In genomic region chr2:17538844-17539554, GRCh38 we compare ENCODE assay signal across 8 cellular contexts. TPM values are rescaled to one million over a fixed set of nuclear protein-coding genes. Genes with fewer than 3 reads are reported as not detected.
DNase-seq lines count a peak whose midpoint lies in the region; ATAC-seq and TF ChIP-seq lines count a peak whose summit lies in the region.

No MANE protein-coding gene starts in this region.

- TF ChIP-seq CTCF in brain microvascular endothelial cell (IDR thresholded peaks at IDR 0.05; ENCODE audit: low read depth, low read length, missing control alignments): no peak
- TF ChIP-seq CTCF in stomach (IDR thresholded peaks at IDR 0.05): no peak

- H3K4me1 ChIP-seq in stomach: peaks cover 0 to 41% (median 39%) of the 10 kb centered on the region in 4 donors

- no peak for TF ChIP-seq EP300 in stomach (IDR thresholded peaks at IDR 0.05)

- H3K9me3 ChIP-seq in stomach: no peaks in the 10 kb centered on the region

- ATAC-seq in GM21515 (IDR thresholded peaks at IDR 0.05; ENCODE audit: unreplicated experiment): peak; percentile 73
- no peak for ATAC-seq in GM18861 (IDR thresholded peaks at IDR 0.05; ENCODE audit: unreplicated experiment)

- DNase-seq in Caki2 (ENCODE audit: low read depth) (peak; percentile 86), NAMALWA (ENCODE audit: low spot score) (peak; percentile 65), brain microvascular endothelial cell (peak; percentile 49), iPS-NIHi7 (ENCODE audit: extremely low spot score) (peak; percentile 68), stomach (peak; percentile 78)
- no peak for DNase-seq in activated CD4-positive, CD25-positive, alpha-beta regulatory T cell (lab: John Stamatoyannopoulos, UW)

- H3K27ac ChIP-seq in brain microvascular endothelial cell (no peak overlapping the region), stomach (peak overlapping the region; percentile 72 to 88 (median 83))

- H3K36me3 ChIP-seq in brain microvascular endothelial cell (replicated peaks) (no peaks in the 10 kb centered on the region), stomach (no peaks in the 10 kb centered on the region)

- intact Hi-C loops in stomach (cut with DNase I; ENCODE audit: low total_unique reads): no loop called here

- in situ Hi-C loops in Caki2 (cut with HindIII; ENCODE audit: low pct_unique_long_range_greater_than_20kb, low sequenced_read_pairs) (no loop called here), brain microvascular endothelial cell (cut with HindIII; ENCODE audit: low pct_ligation_motif_present, low sequenced_read_pairs) (no loop called here)

- H3K4me3 ChIP-seq in brain microvascular endothelial cell (ENCODE audit: low read depth, low read length): peak overlapping the region; percentile 77
- peak overlapping the region; percentile 53 to 64 (median 58) for H3K4me3 ChIP-seq in stomach

- WGBS in stomach, 5 donors: 1 to 3% (median 1%) methylated on average over 32 to 52 of the region's 52 CpGs

- no peak for TF ChIP-seq POLR2A in stomach (IDR thresholded peaks at IDR 0.05)

- H3K27me3 ChIP-seq in brain microvascular endothelial cell (replicated peaks) (no peaks in the 10 kb centered on the region), stomach (peaks cover 0 to 55% (median 27%) of the 10 kb centered on the region in 3 donors)

RNA-seq across cellular contexts. Expression of gene VSNL1, which starts 1.5 kb away (rescaled TPM):
- 52.5 and 68.6 TPM in 2 replicates for total RNA-seq in Caki2 (2014; rRNA removed; shearing (Covaris generic); ENCODE audit: low replicate concordance)
- total RNA-seq in stomach: 10 to 100 TPM in 1 of 5 donors, 1 to 10 TPM in 1, not detected in 3; 1.1 to 21.9 TPM
- polyA plus RNA-seq in stomach: 10 to 100 TPM in 1 of 3 donors, under 1 TPM in 1, not detected in 1; 0.44 to 20.9 TPM

RNA-seq across cellular contexts. Expression of gene RAD51AP2, which starts 20.8 kb away (rescaled TPM):
- total RNA-seq in Caki2 (2014; rRNA removed; shearing (Covaris generic); ENCODE audit: low replicate concordance): not detected in 2 replicates
- under 1 TPM in 1 of 5 donors, not detected in 4; 0.55 TPM for total RNA-seq in stomach
- under 1 TPM in 1 of 3 donors, not detected in 2; 0.20 TPM for polyA plus RNA-seq in stomach

Comparison
In these comparisons a context has a peak if more than half of its experiments do, and no peak if none do; other contexts are left out.
1. DNase-seq: peak in Caki2 (single experiment), NAMALWA (single experiment), brain microvascular endothelial cell (single experiment), iPS-NIHi7 (single experiment) and stomach (single experiment); none in activated CD4-positive, CD25-positive, alpha-beta regulatory T cell (0 of 4).